In genomic region chr9:97456841-97457240, GRCh38 we compare ENCODE assay signal across 2 cellular contexts. TPM values are rescaled to one million over a fixed set of nuclear protein-coding genes. Genes with fewer than 3 reads are reported as not detected.
"Had no signal": no experiment of that assay in that cellular context is flagged by ENCODE, and none has a peak within 500 bp of the region (broad histone marks: within the 10 kb centered on the region; RNA-seq: fewer than 3 reads in every experiment).

No MANE protein-coding gene starts in this region.

RNA-seq across cellular contexts. Expression of gene TMOD1, which starts 44.6 kb away (rescaled TPM):
- total RNA-seq: osteoblast, osteocyte had no signal
